Comparison of ENCODE assay signal across 14 cellular contexts in genomic region chr11:47488674-47489394, GRCh38. TPM values are rescaled to one million over a fixed set of nuclear protein-coding genes. Genes with fewer than 3 reads are reported as not detected.
A peak's percentile ranks its signal among the peaks of the same experiment; 100 is the strongest.
DNase-seq lines count a peak whose midpoint lies in the region; ATAC-seq and TF ChIP-seq lines count a peak whose summit lies in the region.
"Had no signal": no experiment of that assay in that cellular context is flagged by ENCODE, and none has a peak within 500 bp of the region (broad histone marks: within the 10 kb centered on the region; RNA-seq: fewer than 3 reads in every experiment).

No MANE protein-coding gene starts in this region.

- H3F3A ChIP-seq in GM23338 (replicated peaks; ENCODE audit: low read depth) (peaks cover 27% of the 10 kb centered on the region; the same call in 1 of the 2 replicates), neural progenitor cell (ENCODE audit: low read depth) (peaks cover 12% of the 10 kb centered on the region)

- H3K9ac ChIP-seq in neural progenitor cell, result no peak overlapping the region

- H3K27me3 Mint-ChIP-seq in CD4-positive, CD25-positive, alpha-beta regulatory T cell, result no peaks in the 10 kb centered on the region
- H3K27me3 Mint-ChIP-seq in GM23338 (ENCODE audit: insufficient read depth, low read depth, poor library complexity) (peaks cover 5% of the 10 kb centered on the region), chondrocyte (ENCODE audit: low read depth) (no peaks in the 10 kb centered on the region), neural progenitor cell (ENCODE audit: insufficient read depth, low read depth) (no peaks in the 10 kb centered on the region)
- H3K27me3 Mint-ChIP-seq: stimulated activated memory B cell treated with anti-CD40 and anti-IgM and Interleukin-4, amounts not matched to agents 10 μg/mL and 1 μg/mL and 100 μg/mL, for 72 hours had no signal

- no peak overlapping the region for H3K4me3 ChIP-seq in CD4-positive, CD25-positive, alpha-beta regulatory T cell (ENCODE audit: low read depth, low read length)
- H3K4me3 ChIP-seq in GM23338 (no peak overlapping the region), neural progenitor cell (no peak overlapping the region)
- H3K4me3 ChIP-seq: right atrium auricular region had no signal

- H3K27ac ChIP-seq in CD4-positive, CD25-positive, alpha-beta regulatory T cell (ENCODE audit: insufficient read depth, low read length, poor library complexity, severe bottlenecking), result no peak overlapping the region
- H3K27ac ChIP-seq in GM23338 (ENCODE audit: low read depth) (no peak overlapping the region), neural progenitor cell (peak overlapping the region; percentile 1)
- H3K27ac ChIP-seq: C4-2B, right atrium auricular region had no signal

- no peaks in the 10 kb centered on the region for H3K9me2 ChIP-seq in GM23338 (ENCODE audit: insufficient read depth)

- no peak for DNase-seq in CD4-positive, CD25-positive, alpha-beta regulatory T cell
- no peak for DNase-seq in GM23338 (ENCODE audit: low spot score)
- no peak for DNase-seq in chondrocyte (ENCODE audit: low spot score)
- no peak for DNase-seq in neural progenitor cell (ENCODE audit: low spot score)
- DNase-seq in epidermal melanocyte (ENCODE audit: insufficient read length, low spot score), result no peak
- DNase-seq in COR-L47 (lab: John Stamatoyannopoulos, UW), result no peak
- DNase-seq: activated CD4-positive, CD25-positive, alpha-beta regulatory T cell treated with anti-CD3 and anti-CD28 coated beads, Interleukin-2, amount 50 U/mL, for 72 hours; KBM-7; NCI-H146; stimulated activated CD4-positive, alpha-beta T cell treated with anti-CD3 and anti-CD28 coated beads, Interleukin-4, amount 100 ng/mL, for 4 hours had no signal

- peak overlapping the region; percentile 32 to 81 (median 79) for H3K27ac Mint-ChIP-seq in CD4-positive, CD25-positive, alpha-beta regulatory T cell
- H3K27ac Mint-ChIP-seq in GM23338, result peak overlapping the region; percentile 15; the same call in 1 of the 2 replicates
- peak overlapping the region; percentile 25 for H3K27ac Mint-ChIP-seq in chondrocyte (ENCODE audit: unreplicated experiment)
- H3K27ac Mint-ChIP-seq in neural progenitor cell, result no peak overlapping the region
- H3K27ac Mint-ChIP-seq: stimulated activated memory B cell treated with anti-CD40 and anti-IgM and Interleukin-4, amounts not matched to agents 10 μg/mL and 1 μg/mL and 100 μg/mL, for 72 hours had no signal

- no peaks in the 10 kb centered on the region for H3K4me1 ChIP-seq in CD4-positive, CD25-positive, alpha-beta regulatory T cell (ENCODE audit: control insufficient read depth, insufficient read depth, low read length, poor library complexity, severe bottlenecking)
- H3K4me1 ChIP-seq in GM23338 (ENCODE audit: insufficient read depth) (no peaks in the 10 kb centered on the region), neural progenitor cell (no peaks in the 10 kb centered on the region)
- H3K4me1 ChIP-seq: right atrium auricular region had no signal

- TF ChIP-seq CTCF in GM23338 (conservative IDR thresholded peaks at IDR 0.05; ENCODE audit: low read depth in 2 of 2) (no peak), chondrocyte (IDR thresholded peaks at IDR 0.05) (no peak), neural progenitor cell (IDR thresholded peaks at IDR 0.05) (no peak)

- H4K20me1 ChIP-seq in GM23338 (replicated peaks; ENCODE audit: insufficient read depth), result peaks cover 46% of the 10 kb centered on the region
- H4K20me1 ChIP-seq in neural progenitor cell (ENCODE audit: low read depth), result peaks cover 57% of the 10 kb centered on the region

- peaks cover 55% of the 10 kb centered on the region for H3K36me3 ChIP-seq in CD4-positive, CD25-positive, alpha-beta regulatory T cell (ENCODE audit: control insufficient read depth, insufficient read depth, low read length)
- peaks cover 46% of the 10 kb centered on the region for H3K36me3 ChIP-seq in GM23338 (ENCODE audit: insufficient read depth)
- H3K36me3 ChIP-seq in neural progenitor cell, result peaks cover 32% of the 10 kb centered on the region

- H3K9me3 Mint-ChIP-seq in CD4-positive, CD25-positive, alpha-beta regulatory T cell, result no peaks in the 10 kb centered on the region
- H3K9me3 Mint-ChIP-seq in GM23338 (no peaks in the 10 kb centered on the region), chondrocyte (ENCODE audit: low read depth) (no peaks in the 10 kb centered on the region), neural progenitor cell (no peaks in the 10 kb centered on the region)
- H3K9me3 Mint-ChIP-seq: stimulated activated memory B cell treated with anti-CD40 and anti-IgM and Interleukin-4, amounts not matched to agents 10 μg/mL and 1 μg/mL and 100 μg/mL, for 72 hours had no signal

- no peaks in the 10 kb centered on the region for H3K27me3 ChIP-seq in CD4-positive, CD25-positive, alpha-beta regulatory T cell (ENCODE audit: control insufficient read depth, insufficient read depth, low read length)
- no peaks in the 10 kb centered on the region for H3K27me3 ChIP-seq in GM23338 (ENCODE audit: insufficient read depth)
- no peaks in the 10 kb centered on the region for H3K27me3 ChIP-seq in neural progenitor cell
- H3K27me3 ChIP-seq: right atrium auricular region had no signal

- H3K4me2 ChIP-seq in GM23338, result no peak overlapping the region
- no peak overlapping the region for H3K4me2 ChIP-seq in neural progenitor cell

- ATAC-seq in CD4-positive, CD25-positive, alpha-beta regulatory T cell (ENCODE audit: low read depth in 2 of 2), result no peak
- no peak for ATAC-seq in GM23338
- no peak for ATAC-seq in HG02852 (IDR thresholded peaks at IDR 0.05; ENCODE audit: unreplicated experiment)
- ATAC-seq: stimulated activated memory B cell treated with anti-CD40 and anti-IgM and Interleukin-4, amounts not matched to agents 10 μg/mL and 1 μg/mL and 100 μg/mL, for 72 hours had no signal

- no peak overlapping the region for H3K4me3 Mint-ChIP-seq in CD4-positive, CD25-positive, alpha-beta regulatory T cell
- H3K4me3 Mint-ChIP-seq in GM23338 (no peak overlapping the region), chondrocyte (ENCODE audit: unreplicated experiment) (no peak overlapping the region), neural progenitor cell (no peak overlapping the region)
- H3K4me3 Mint-ChIP-seq: stimulated activated memory B cell treated with anti-CD40 and anti-IgM and Interleukin-4, amounts not matched to agents 10 μg/mL and 1 μg/mL and 100 μg/mL, for 72 hours had no signal

- peaks cover 33% of the 10 kb centered on the region for H3K36me3 Mint-ChIP-seq in CD4-positive, CD25-positive, alpha-beta regulatory T cell
- H3K36me3 Mint-ChIP-seq in GM23338 (ENCODE audit: low read depth) (peaks cover 57% of the 10 kb centered on the region), chondrocyte (ENCODE audit: low read depth) (peaks cover 19% of the 10 kb centered on the region), neural progenitor cell (peaks cover 27% of the 10 kb centered on the region)

- H2AFZ ChIP-seq in GM23338, result no peak overlapping the region
- H2AFZ ChIP-seq in neural progenitor cell (replicated peaks), result no peak overlapping the region

- H3K79me2 ChIP-seq in GM23338 (replicated peaks; ENCODE audit: insufficient read depth) (peaks cover 66% of the 10 kb centered on the region), neural progenitor cell (ENCODE audit: low read depth) (peaks cover 74% of the 10 kb centered on the region)

- H3K4me1 Mint-ChIP-seq in CD4-positive, CD25-positive, alpha-beta regulatory T cell, result peaks cover 8 to 30% (median 22%) of the 10 kb centered on the region in 4 donors
- H3K4me1 Mint-ChIP-seq in GM23338 (peaks cover under 1% of the 10 kb centered on the region; the same call in 1 of the 3 replicates), chondrocyte (ENCODE audit: low read depth) (peaks cover 10% of the 10 kb centered on the region), neural progenitor cell (no peaks in the 10 kb centered on the region)

- H3K9me3 ChIP-seq in CD4-positive, CD25-positive, alpha-beta regulatory T cell (ENCODE audit: control insufficient read depth in 2 of 2, low read length in 2 of 2), result no peaks in the 10 kb centered on the region
- H3K9me3 ChIP-seq in neural progenitor cell (ENCODE audit: low read depth), result no peaks in the 10 kb centered on the region
- H3K9me3 ChIP-seq: right atrium auricular region had no signal

TF ChIP-seq in GM23338, 12 proteins besides CTCF, POLR2A, EP300 and RAD21 (continues in another document):
- no peak for TF ChIP-seq JUNB (IDR thresholded peaks at IDR 0.05; ENCODE audit: unreplicated experiment)
- TF ChIP-seq NANOG (IDR thresholded peaks at IDR 0.05; ENCODE audit: borderline replicate concordance), result no peak
- TF ChIP-seq ETS1 (IDR thresholded peaks at IDR 0.05), result no peak

RNA-seq across cellular contexts. Expression of gene RAPSN, which starts 39.9 kb away (rescaled TPM):
- total RNA-seq in CD4-positive, CD25-positive, alpha-beta regulatory T cell, result 1.7 TPM
- polyA plus RNA-seq in CD4-positive, CD25-positive, alpha-beta regulatory T cell, result not detected
- total RNA-seq in GM23338 (2014; rRNA removed; shearing (Covaris generic)), result 0.17 TPM in 1 of 2 replicates, not detected in the other
- 0.23 and 0.59 TPM in 2 replicates for polyA plus RNA-seq in GM23338 (2016; fragmentation: Nextera tagmentation; extraction: Ambion mirVana)
- total RNA-seq in chondrocyte (0.33 to 0.35 TPM (median 0.34 TPM) in 3 replicates), neural progenitor cell (ENCODE audit: low replicate concordance) (not detected in 2 replicates)
- total RNA-seq: right atrium auricular region had no signal
